Comparison of ENCODE assay signal across 9 cellular contexts in genomic region chr2:25295654-25296053, GRCh38. TPM values are rescaled to one million over a fixed set of nuclear protein-coding genes. Genes with fewer than 3 reads are reported as not detected.
DNase-seq lines count a peak whose midpoint lies in the region; ATAC-seq, FAIRE-seq and TF ChIP-seq lines count a peak whose summit lies in the region.
"Had no signal": no experiment of that assay in that cellular context is flagged by ENCODE, and none has a peak within 500 bp of the region (broad histone marks: within the 10 kb centered on the region; RNA-seq: fewer than 3 reads in every experiment).

No MANE protein-coding gene starts in this region.

- H3K4me3 Mint-ChIP-seq in astrocyte (ENCODE audit: unreplicated experiment): no peak overlapping the region
- peak overlapping the region; percentile 66 to 94 (median 83) for H3K4me3 Mint-ChIP-seq in naive thymus-derived CD8-positive, alpha-beta T cell

- H3K4me3 ChIP-seq in astrocyte (ENCODE audit: insufficient read depth, low read depth, low read length) (no peak overlapping the region), foreskin fibroblast (ENCODE audit: low read depth in 1 of 2, low read length in 2 of 2) (no peak overlapping the region)
- H3K4me3 ChIP-seq: HAP-1 had no signal

- POLR2A ChIA-PET in naive thymus-derived CD8-positive, alpha-beta T cell (lab: Charles Lee): interaction anchor here (1.5 to 13.9 kb wide), 12 partner anchors 10 to 80 kb away, joined by 6 to 358 read pairs (median 22); no protein-coding TSS in a partner anchor

- TF ChIP-seq CTCF in 22Rv1 (IDR thresholded peaks at IDR 0.05): no peak
- TF ChIP-seq CTCF in astrocyte (IDR thresholded peaks at IDR 0.05; ENCODE audit: insufficient read depth, low read depth, low read length): no peak
- TF ChIP-seq CTCF in foreskin fibroblast (IDR thresholded peaks at IDR 0.05; ENCODE audit: low read depth, low read length): no peak

- H3K4me1 ChIP-seq in astrocyte (ENCODE audit: insufficient read depth, low read length): peaks cover 27% of the 10 kb centered on the region
- H3K4me1 ChIP-seq: HAP-1 had no signal

- no peaks in the 10 kb centered on the region for H3K79me2 ChIP-seq in astrocyte (ENCODE audit: insufficient read depth, low read length)

- H3K36me3 Mint-ChIP-seq in astrocyte (ENCODE audit: low read depth, unreplicated experiment): peaks cover 7% of the 10 kb centered on the region
- peaks cover 0 to 23% (median 0%) of the 10 kb centered on the region in 3 donors for H3K36me3 Mint-ChIP-seq in naive thymus-derived CD8-positive, alpha-beta T cell

- H3K27me3 ChIP-seq in astrocyte (ENCODE audit: insufficient read depth, low read length): no peaks in the 10 kb centered on the region

- no peaks in the 10 kb centered on the region for H3K9me3 ChIP-seq in astrocyte (ENCODE audit: insufficient read depth, low read depth, low read length)
- H3K9me3 ChIP-seq: HAP-1 had no signal

- no peak overlapping the region for H3K27ac Mint-ChIP-seq in astrocyte (ENCODE audit: unreplicated experiment)
- H3K27ac Mint-ChIP-seq in naive thymus-derived CD8-positive, alpha-beta T cell: peak overlapping the region; percentile 95 to 99 (median 98)

- no peak for DNase-seq in astrocyte (ENCODE audit: low read depth)
- DNase-seq in naive thymus-derived CD8-positive, alpha-beta T cell: peak in 1 of 10 donors; percentile 39
- DNase-seq in RCC 7860 (ENCODE audit: low spot score): no peak
- no peak for DNase-seq in foreskin fibroblast

- H3K4me1 Mint-ChIP-seq in astrocyte (ENCODE audit: low read depth, unreplicated experiment): peaks cover 17% of the 10 kb centered on the region
- H3K4me1 Mint-ChIP-seq in naive thymus-derived CD8-positive, alpha-beta T cell: peaks cover 38 to 72% (median 69%) of the 10 kb centered on the region in 4 donors

- no peak overlapping the region for H3K9ac ChIP-seq in astrocyte (ENCODE audit: low read length)

- peak overlapping the region; percentile 54 for H3K27ac ChIP-seq in 22Rv1
- no peak overlapping the region for H3K27ac ChIP-seq in astrocyte (ENCODE audit: low read depth, low read length)

- no peaks in the 10 kb centered on the region for H4K20me1 ChIP-seq in astrocyte (ENCODE audit: insufficient read depth, low read length)

- H3K9me3 Mint-ChIP-seq in astrocyte (ENCODE audit: unreplicated experiment): no peaks in the 10 kb centered on the region
- H3K9me3 Mint-ChIP-seq in naive thymus-derived CD8-positive, alpha-beta T cell: no peaks in the 10 kb centered on the region

- no peaks in the 10 kb centered on the region for H3K36me3 ChIP-seq in astrocyte (ENCODE audit: insufficient read depth, low read length)
- H3K36me3 ChIP-seq: HAP-1 had no signal

- ATAC-seq in GM19452 (IDR thresholded peaks at IDR 0.05; ENCODE audit: unreplicated experiment) (peak; percentile 2), GM21528 (IDR thresholded peaks at IDR 0.05; ENCODE audit: low FRiP score, unreplicated experiment) (no peak), GM21825 (IDR thresholded peaks at IDR 0.05; ENCODE audit: unreplicated experiment) (no peak)
- peak; percentile 24 to 50 for ATAC-seq in naive thymus-derived CD8-positive, alpha-beta T cell

- no peak overlapping the region for H3K4me2 ChIP-seq in astrocyte (ENCODE audit: low read length)

- FAIRE-seq in astrocyte (lab: Jason Lieb, UNC) (no peak), RCC 7860 (lab: Jason Lieb, UNC) (no peak)

- H3K27me3 Mint-ChIP-seq in astrocyte (ENCODE audit: low read depth, unreplicated experiment): no peaks in the 10 kb centered on the region
- H3K27me3 Mint-ChIP-seq in naive thymus-derived CD8-positive, alpha-beta T cell: no peaks in the 10 kb centered on the region

- H2AFZ ChIP-seq in astrocyte (ENCODE audit: low read depth, low read length): peak overlapping the region; percentile 64

RNA-seq across cellular contexts. Expression of gene DNMT3A, which starts 46.1 kb away (rescaled TPM):
- total RNA-seq in astrocyte: 51.4 and 58.1 TPM in 2 replicates
- 100 to 1,000 TPM; 121 to 122 TPM for total RNA-seq in naive thymus-derived CD8-positive, alpha-beta T cell
- 10 to 100 TPM; 17.9 to 31.2 (median 27.2) TPM for polyA plus RNA-seq in naive thymus-derived CD8-positive, alpha-beta T cell

Comparison
In these comparisons a context has a peak if more than half of its experiments do, and no peak if none do; other contexts are left out.
1. ATAC-seq: peak in GM19452 (single experiment) and naive thymus-derived CD8-positive, alpha-beta T cell (2 of 2); none in GM21528 (single experiment) and GM21825 (single experiment).